Comparison of ENCODE assay signal across 10 cellular contexts in genomic region chr20:62219101-62219991, GRCh38. TPM values are rescaled to one million over a fixed set of nuclear protein-coding genes. Genes with fewer than 3 reads are reported as not detected.
DNase-seq lines count a peak whose midpoint lies in the region; ATAC-seq and TF ChIP-seq lines count a peak whose summit lies in the region.
"Had no signal": no experiment of that assay in that cellular context is flagged by ENCODE, and none has a peak within 500 bp of the region (broad histone marks: within the 10 kb centered on the region; RNA-seq: fewer than 3 reads in every experiment).

No MANE protein-coding gene starts in this region.

- peak overlapping the region; percentile 38 to 52 (median 44) for H3K4me3 ChIP-seq in stomach

- peaks cover 66% of the 10 kb centered on the region for H3K27me3 Mint-ChIP-seq in activated T-cell treated with anti-CD3 and anti-CD28 coated beads, Interleukin-2, amount 50 U/mL, for 4 hours (ENCODE audit: low read depth)
- peaks cover 2% of the 10 kb centered on the region for H3K27me3 Mint-ChIP-seq in glutamatergic neuron (ENCODE audit: unreplicated experiment)

- H3K27ac ChIP-seq in stomach: no peak overlapping the region

- H3K27me3 ChIP-seq in stomach: peaks cover 42 to 99% (median 93%) of the 10 kb centered on the region in 3 donors

- peak; percentile 42 to 49 for ATAC-seq in activated T-cell treated with anti-CD3 and anti-CD28 coated beads, Interleukin-2, amount 50 U/mL, for 4 hours
- ATAC-seq in GM21723 (IDR thresholded peaks at IDR 0.05; ENCODE audit: unreplicated experiment): no peak
- no peak for ATAC-seq in GM19455 (IDR thresholded peaks at IDR 0.05; ENCODE audit: unreplicated experiment)

- H3K4me3 Mint-ChIP-seq in activated T-cell treated with anti-CD3 and anti-CD28 coated beads, Interleukin-2, amount 50 U/mL, for 4 hours: no peak overlapping the region
- peak overlapping the region; percentile 85 for H3K4me3 Mint-ChIP-seq in glutamatergic neuron (ENCODE audit: unreplicated experiment)
- H3K4me3 Mint-ChIP-seq: stimulated activated naive CD8-positive, alpha-beta T cell treated with anti-CD3 and anti-CD28 coated beads, Interleukin-15, Interleukin-2, amounts not matched to agents 100 ng/mL and 50 ng/mL, for 24 hours had no signal

- H3K4me1 ChIP-seq in stomach: peaks cover 15 to 23% (median 19%) of the 10 kb centered on the region in 4 donors

- DNase-seq in activated T-cell treated with anti-CD3 and anti-CD28 coated beads, Interleukin-2, amount 50 U/mL, for 4 hours: no peak
- no peak for DNase-seq in activated T-cell treated with anti-CD3 and anti-CD28 coated beads for 4 hours
- peak; percentile 11 for DNase-seq in NCI-H82 treated with DMSO at 0.1 percent for 48 hours (lab: John Stamatoyannopoulos, UW; ENCODE audit: unreplicated experiment)
- peak; percentile 65 for DNase-seq in glutamatergic neuron
- no peak for DNase-seq in stomach
- DNase-seq in MV-4-11 (lab: John Stamatoyannopoulos, UW): no peak

- H3K4me1 Mint-ChIP-seq in activated T-cell treated with anti-CD3 and anti-CD28 coated beads, Interleukin-2, amount 50 U/mL, for 4 hours (ENCODE audit: low read depth): peaks cover 7% of the 10 kb centered on the region
- peaks cover 3% of the 10 kb centered on the region for H3K4me1 Mint-ChIP-seq in glutamatergic neuron (ENCODE audit: low read depth, unreplicated experiment)

- WGBS in stomach, 5 donors: 1 to 3% (median 2%) methylated on average over 32 to 84 of the region's 84 CpGs

- intact Hi-C loops in stomach (cut with DNase I; ENCODE audit: low total_unique reads): no loop called here

- no peaks in the 10 kb centered on the region for H3K36me3 Mint-ChIP-seq in activated T-cell treated with anti-CD3 and anti-CD28 coated beads, Interleukin-2, amount 50 U/mL, for 4 hours (ENCODE audit: insufficient read depth)
- H3K36me3 Mint-ChIP-seq in glutamatergic neuron (ENCODE audit: unreplicated experiment): no peaks in the 10 kb centered on the region
- H3K36me3 Mint-ChIP-seq: natural killer cell treated with Interleukin-12 subunit alpha and Interleukin-12 subunit beta and Interleukin-15 and Interleukin-18, amount 100 ng/mL, for 72 hours had no signal

- H3K9me3 ChIP-seq in stomach: no peaks in the 10 kb centered on the region

- no peak overlapping the region for H3K27ac Mint-ChIP-seq in glutamatergic neuron (ENCODE audit: unreplicated experiment)
- H3K27ac Mint-ChIP-seq: natural killer cell treated with Interleukin-12 subunit alpha and Interleukin-12 subunit beta and Interleukin-15 and Interleukin-18, amount 100 ng/mL, for 72 hours; stimulated activated naive CD8-positive, alpha-beta T cell treated with anti-CD3 and anti-CD28 coated beads, Interleukin-15, Interleukin-2, amounts not matched to agents 100 ng/mL and 50 ng/mL, for 24 hours had no signal

- TF ChIP-seq CTCF in glutamatergic neuron (IDR thresholded peaks at IDR 0.05; ENCODE audit: partially characterized antibody, unreplicated experiment): no peak
- TF ChIP-seq CTCF in stomach (IDR thresholded peaks at IDR 0.05): no peak

- no peak for TF ChIP-seq EP300 in stomach (IDR thresholded peaks at IDR 0.05)

- TF ChIP-seq POLR2A in stomach (IDR thresholded peaks at IDR 0.05): no peak

- no peaks in the 10 kb centered on the region for H3K9me3 Mint-ChIP-seq in activated T-cell treated with anti-CD3 and anti-CD28 coated beads, Interleukin-2, amount 50 U/mL, for 4 hours
- peaks cover 4% of the 10 kb centered on the region for H3K9me3 Mint-ChIP-seq in glutamatergic neuron (ENCODE audit: unreplicated experiment)
- H3K9me3 Mint-ChIP-seq: natural killer cell treated with Interleukin-12 subunit alpha and Interleukin-12 subunit beta and Interleukin-15 and Interleukin-18, amount 100 ng/mL, for 72 hours; stimulated activated naive CD8-positive, alpha-beta T cell treated with anti-CD3 and anti-CD28 coated beads, Interleukin-15, Interleukin-2, amounts not matched to agents 100 ng/mL and 50 ng/mL, for 24 hours had no signal

- H3K36me3 ChIP-seq in stomach: no peaks in the 10 kb centered on the region

RNA-seq across cellular contexts. Expression of gene HRH3, which starts 0.7 kb away (rescaled TPM):
- total RNA-seq in activated T-cell treated with anti-CD3 and anti-CD28 coated beads, Interleukin-2, amount 50 U/mL, for 4 hours: not detected
- 13.7 TPM for total RNA-seq in glutamatergic neuron (ENCODE audit: unreplicated experiment)
- not detected for total RNA-seq in stomach
- not detected for polyA plus RNA-seq in stomach
- total RNA-seq: natural killer cell treated with Interleukin-12 subunit alpha and Interleukin-12 subunit beta and Interleukin-15 and Interleukin-18, amount 100 ng/mL, for 72 hours had no signal

RNA-seq across cellular contexts. Expression of gene OSBPL2, which starts 19.0 kb away (rescaled TPM):
- 10 to 100 TPM; 17.5 to 22.5 (median 19.2) TPM for total RNA-seq in activated T-cell treated with anti-CD3 and anti-CD28 coated beads, Interleukin-2, amount 50 U/mL, for 4 hours
- total RNA-seq in glutamatergic neuron (ENCODE audit: unreplicated experiment): 42.6 TPM
- total RNA-seq in stomach: 10 to 100 TPM; 23.2 to 83.4 (median 66.3) TPM
- 10 to 100 TPM; 15.1 to 19.7 (median 19.7) TPM for polyA plus RNA-seq in stomach

RNA-seq across cellular contexts. Expression of gene MTG2, which starts 36.5 kb away (rescaled TPM):
- total RNA-seq in activated T-cell treated with anti-CD3 and anti-CD28 coated beads, Interleukin-2, amount 50 U/mL, for 4 hours: 10 to 100 TPM; 38.3 to 57.6 (median 49.8) TPM
- 27.1 TPM for total RNA-seq in glutamatergic neuron (ENCODE audit: unreplicated experiment)
- 10 to 100 TPM; 13.6 to 77.9 (median 22.8) TPM for total RNA-seq in stomach
- 10 to 100 TPM; 14.7 to 28.2 (median 19.8) TPM for polyA plus RNA-seq in stomach

Comparison
In these comparisons a context has a peak if more than half of its experiments do, and no peak if none do; other contexts are left out.
1. ATAC-seq: peak in activated T-cell treated with anti-CD3 and anti-CD28 coated beads, Interleukin-2, amount 50 U/mL, for 4 hours (2 of 2); none in GM21723 (single experiment) and GM19455 (single experiment).
2. DNase-seq: peak in NCI-H82 treated with DMSO at 0.1 percent for 48 hours (single experiment) and glutamatergic neuron (single experiment); none in activated T-cell treated with anti-CD3 and anti-CD28 coated beads, Interleukin-2, amount 50 U/mL, for 4 hours (single experiment), activated T-cell treated with anti-CD3 and anti-CD28 coated beads for 4 hours (single experiment), stomach (single experiment) and MV-4-11 (single experiment).
3. RNA of gene HRH3, which starts 0.7 kb away (total RNA-seq): 13.7 TPM in glutamatergic neuron (single experiment); not detected in activated T-cell treated with anti-CD3 and anti-CD28 coated beads, Interleukin-2, amount 50 U/mL, for 4 hours and not detected in stomach; every median in the first group is over 10 times any median in the second.